In genomic region chr11:68314886-68315580, GRCh38 we compare ENCODE assay signal across 1 cellular context.
TF ChIP-seq lines count a peak whose summit lies in the region.

No MANE protein-coding gene starts in this region.

TF ChIP-seq in HepG2, 621 proteins besides CTCF, POLR2A, EP300 and RAD21 (continued from another document and continues in another):
- peak; percentile 46; the same call in 1 of the 2 replicates for TF ChIP-seq HNF4G (IDR thresholded peaks at IDR 0.05; ENCODE audit: borderline replicate concordance, low read depth, low read length)
- peak; percentile 83; the same call in 1 of the 2 replicates for TF ChIP-seq HNF4G (CRISPR knock-in tag; IDR thresholded peaks at IDR 0.05; ENCODE audit: borderline replicate concordance, low read depth)
- TF ChIP-seq ELF1 (CRISPR knock-in tag; IDR thresholded peaks at IDR 0.05) = 0 out of 2 replicates have a peak, but pooled peaks have one; percentile 43
- TF ChIP-seq CAMTA2 (CRISPR knock-in tag; IDR thresholded peaks at IDR 0.05; ENCODE audit: borderline replicate concordance) = no peak
- TF ChIP-seq ZNF207 (IDR thresholded peaks at IDR 0.05; ENCODE audit: borderline replicate concordance) = no peak
- TF ChIP-seq YY1 (IDR thresholded peaks at IDR 0.05; ENCODE audit: insufficient read depth, insufficient replicate concordance, low read depth, low read length) = no peak
- 0 out of 2 replicates have a peak, but pooled peaks have one; percentile 81 for TF ChIP-seq NCOA1 (CRISPR knock-in tag; IDR thresholded peaks at IDR 0.05)
- TF ChIP-seq ZNF839 (CRISPR knock-in tag; IDR thresholded peaks at IDR 0.05; ENCODE audit: borderline replicate concordance) = no peak
- TF ChIP-seq TAF1 (CRISPR knock-in tag; IDR thresholded peaks at IDR 0.05) = peak; percentile 82
- no peak for TF ChIP-seq PBX2 (CRISPR knock-in tag; IDR thresholded peaks at IDR 0.05)
- no peak; the same call in 1 of the 2 replicates for TF ChIP-seq SAFB2 (CRISPR knock-in tag; IDR thresholded peaks at IDR 0.05; ENCODE audit: borderline replicate concordance, low read depth)
- 0 out of 2 replicates have a peak, but pooled peaks have one; percentile 28 for TF ChIP-seq HNRNPL (IDR thresholded peaks at IDR 0.05; ENCODE audit: low read depth, low read length)
- peak; percentile 53 for TF ChIP-seq ZNF451 (CRISPR knock-in tag; IDR thresholded peaks at IDR 0.05)
- TF ChIP-seq ZNF773 (CRISPR knock-in tag; IDR thresholded peaks at IDR 0.05; ENCODE audit: borderline replicate concordance) = no peak
- TF ChIP-seq RFXAP (CRISPR knock-in tag; IDR thresholded peaks at IDR 0.05; ENCODE audit: borderline replicate concordance) = peak; percentile 72; the same call in 1 of the 2 replicates
- 0 out of 2 replicates have a peak, but pooled peaks have one; percentile 70 for TF ChIP-seq TSC22D2 (CRISPR knock-in tag; IDR thresholded peaks at IDR 0.05; ENCODE audit: borderline replicate concordance)
- no peak for TF ChIP-seq RARG (CRISPR knock-in tag; IDR thresholded peaks at IDR 0.05; ENCODE audit: low read depth)
- peak; percentile 26; the same call in 1 of the 2 replicates for TF ChIP-seq ZNF772 (CRISPR knock-in tag; IDR thresholded peaks at IDR 0.05)
- 0 out of 2 replicates have a peak, but pooled peaks have one; percentile 37 for TF ChIP-seq ATF7-NPFF (CRISPR knock-in tag; IDR thresholded peaks at IDR 0.05; ENCODE audit: low read depth)
- peak; percentile 81 for TF ChIP-seq THRA (CRISPR knock-in tag; IDR thresholded peaks at IDR 0.05; ENCODE audit: borderline replicate concordance)
- TF ChIP-seq ZNF232 (CRISPR knock-in tag; IDR thresholded peaks at IDR 0.05; ENCODE audit: borderline replicate concordance) = peak; percentile 72; the same call in 1 of the 2 replicates
- peak; percentile 75; the same call in 1 of the 2 replicates for TF ChIP-seq ZNF580 (CRISPR knock-in tag; IDR thresholded peaks at IDR 0.05; ENCODE audit: borderline replicate concordance, low read depth)
- peak; percentile 56; the same call in 1 of the 2 replicates for TF ChIP-seq ARNTL (CRISPR knock-in tag; IDR thresholded peaks at IDR 0.05)
- TF ChIP-seq ZNF205 (CRISPR knock-in tag; IDR thresholded peaks at IDR 0.05) = peak; percentile 62; the same call in 1 of the 2 replicates
- TF ChIP-seq ZNF878 (CRISPR knock-in tag; IDR thresholded peaks at IDR 0.05) = peak; percentile 64; the same call in 1 of the 2 replicates
- peak; percentile 83; the same call in 1 of the 2 replicates for TF ChIP-seq ZBTB7A (CRISPR knock-in tag; IDR thresholded peaks at IDR 0.05)
- peak; percentile 17; the same call in 1 of the 2 replicates for TF ChIP-seq RELA (CRISPR knock-in tag; IDR thresholded peaks at IDR 0.05)
- peak; percentile 89 for TF ChIP-seq RXRA (CRISPR knock-in tag; IDR thresholded peaks at IDR 0.05)
- TF ChIP-seq ZNF550 (CRISPR knock-in tag; IDR thresholded peaks at IDR 0.05; ENCODE audit: borderline replicate concordance) = no peak
- TF ChIP-seq ZNF441 (CRISPR knock-in tag; IDR thresholded peaks at IDR 0.05; ENCODE audit: borderline replicate concordance) = peak; percentile 67; the same call in 1 of the 2 replicates
- TF ChIP-seq SPEN (CRISPR knock-in tag; IDR thresholded peaks at IDR 0.05; ENCODE audit: low read depth) = peak; percentile 60; the same call in 1 of the 2 replicates
- peak; percentile 44 for TF ChIP-seq ZNF883 (CRISPR knock-in tag; IDR thresholded peaks at IDR 0.05; ENCODE audit: not compliant biosample characterization)
- TF ChIP-seq ZNF343 (CRISPR knock-in tag; IDR thresholded peaks at IDR 0.05) = no peak
- TF ChIP-seq IKZF4 (CRISPR knock-in tag; IDR thresholded peaks at IDR 0.05; ENCODE audit: borderline replicate concordance, low read depth, not compliant biosample characterization) = peak; percentile 38
- TF ChIP-seq MXD3 (CRISPR knock-in tag; IDR thresholded peaks at IDR 0.05) = 0 out of 2 replicates have a peak, but pooled peaks have one; percentile 52
- no peak for TF ChIP-seq ELF4 (CRISPR knock-in tag; IDR thresholded peaks at IDR 0.05; ENCODE audit: borderline replicate concordance)
- no peak; the same call in 1 of the 2 replicates for TF ChIP-seq HMG20B (CRISPR knock-in tag; conservative IDR thresholded peaks at IDR 0.05)
- peak; percentile 81 for TF ChIP-seq FOXA3 (CRISPR knock-in tag; IDR thresholded peaks at IDR 0.05)
- TF ChIP-seq ZBTB2 (CRISPR knock-in tag; IDR thresholded peaks at IDR 0.05; ENCODE audit: low read depth) = no peak
- TF ChIP-seq ZFY (CRISPR knock-in tag; IDR thresholded peaks at IDR 0.05) = peak; percentile 43; the same call in 1 of the 2 replicates
- no peak for TF ChIP-seq ELK4 (CRISPR knock-in tag; IDR thresholded peaks at IDR 0.05; ENCODE audit: borderline replicate concordance)
- peak; percentile 94 for TF ChIP-seq ZBTB7B (CRISPR knock-in tag; IDR thresholded peaks at IDR 0.05)
- TF ChIP-seq TEAD3 (CRISPR knock-in tag; optimal IDR thresholded peaks at IDR 0.05; ENCODE audit: borderline replicate concordance) = no peak
- no peak for TF ChIP-seq GPBP1L1 (CRISPR knock-in tag; IDR thresholded peaks at IDR 0.05)
- no peak for TF ChIP-seq MAFG (CRISPR knock-in tag; IDR thresholded peaks at IDR 0.05)
- no peak for TF ChIP-seq CREB3 (CRISPR knock-in tag; IDR thresholded peaks at IDR 0.05)
- TF ChIP-seq ZNF12 (CRISPR knock-in tag; IDR thresholded peaks at IDR 0.05) = peak; percentile 47; the same call in 1 of the 2 replicates
- peak; percentile 47 for TF ChIP-seq MIER3 (CRISPR knock-in tag; IDR thresholded peaks at IDR 0.05; ENCODE audit: borderline replicate concordance)
- TF ChIP-seq MIXL1 (CRISPR knock-in tag; IDR thresholded peaks at IDR 0.05) = peak; percentile 89
- TF ChIP-seq POLR2G (IDR thresholded peaks at IDR 0.05; ENCODE audit: low read depth, low read length) = peak; percentile 87
- TF ChIP-seq FOXO1 (CRISPR knock-in tag; IDR thresholded peaks at IDR 0.05) = peak; percentile 65; the same call in 1 of the 2 replicates
- no peak for TF ChIP-seq ETV6 (CRISPR knock-in tag; conservative IDR thresholded peaks at IDR 0.05)
- TF ChIP-seq SAP130 (CRISPR knock-in tag; IDR thresholded peaks at IDR 0.05; ENCODE audit: low read depth) = peak; percentile 91
- peak; percentile 85; the same call in 1 of the 2 replicates for TF ChIP-seq SOX5 (CRISPR knock-in tag; IDR thresholded peaks at IDR 0.05; ENCODE audit: borderline replicate concordance)
- peak; percentile 92 for TF ChIP-seq AFF4 (CRISPR knock-in tag; IDR thresholded peaks at IDR 0.05)
